In genomic region chr3:108064293-108064887, GRCh38 we compare ENCODE assay signal across 2 cellular contexts.
TF ChIP-seq lines count a peak whose summit lies in the region.

No MANE protein-coding gene starts in this region.

TF ChIP-seq in GM12891, 5 proteins besides CTCF, POLR2A, EP300 and RAD21 (continued from another document):
- TF ChIP-seq POLR2AphosphoS5 (IDR thresholded peaks at IDR 0.05; ENCODE audit: low read depth, low read length): no peak
- TF ChIP-seq POU2F2 (IDR thresholded peaks at IDR 0.05; ENCODE audit: low read depth, low read length): no peak
TF ChIP-seq in GM12891: peak in this region for 0.

TF ChIP-seq in K562, 482 proteins besides CTCF, POLR2A, EP300 and RAD21:
- peak; percentile 30; the same call in 1 of the 2 replicates for TF ChIP-seq PKNOX1 (IDR thresholded peaks at IDR 0.05)
- TF ChIP-seq CREB3 (tag; conservative IDR thresholded peaks at IDR 0.05; ENCODE audit: low read depth): no peak
- TF ChIP-seq CEBPG (CRISPR knock-in tag; IDR thresholded peaks at IDR 0.05): no peak
- TF ChIP-seq CEBPG (tag; conservative IDR thresholded peaks at IDR 0.05 in 1 of 2, IDR thresholded peaks at IDR 0.05 in 1 of 2): peak in 1 of 2 experiments; percentile 73; a peak in 2 of 4 replicates
